ENCODE assay signal across 23 cellular contexts in the genomic region with DNA sequence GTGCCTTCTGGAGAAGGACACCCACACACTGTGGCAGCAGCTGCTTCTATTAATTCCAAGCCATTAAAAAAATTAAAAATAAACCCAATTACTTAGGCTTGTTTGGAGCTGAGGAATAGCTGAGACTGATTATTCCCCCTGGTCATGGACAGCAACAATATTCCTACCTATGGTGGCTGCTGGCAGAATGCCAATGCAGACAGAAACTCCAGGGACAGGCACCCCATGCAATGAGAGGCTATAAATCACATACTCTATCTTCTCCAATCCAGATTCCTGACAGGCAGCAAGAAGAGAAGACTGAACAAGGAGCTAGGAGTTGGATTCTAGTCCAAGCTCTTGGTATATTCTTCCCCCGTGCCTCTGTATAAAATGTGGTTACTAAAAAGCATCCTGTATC.
A peak's percentile ranks its signal among the peaks of the same experiment; 100 is the strongest.
DNase-seq lines count a peak whose midpoint lies in the region; ATAC-seq and TF ChIP-seq lines count a peak whose summit lies in the region.
"Had no signal": no experiment of that assay in that cellular context is flagged by ENCODE, and none has a peak within 500 bp of the region (broad histone marks: within the 10 kb centered on the region; RNA-seq: fewer than 3 reads in every experiment).

No MANE protein-coding gene starts in this region.

- intact Hi-C loops in A673 (cut with micrococcal nuclease; ENCODE audit: unreplicated experiment): no loop called here

- H3K27me3 ChIP-seq in A673 (replicated peaks; ENCODE audit: insufficient read depth, low read depth, low read length, poor library complexity) (no peaks in the 10 kb centered on the region), SK-N-SH (ENCODE audit: insufficient read depth) (no peaks in the 10 kb centered on the region)
- H3K27me3 ChIP-seq: BLaER1 treated with 17β-estradiol and CSF1 and Interleukin-3, amounts not matched to agents 10 nM and 100 nM; right atrium auricular region; upper lobe of right lung had no signal

- H2AFZ ChIP-seq in SK-N-SH (ENCODE audit: low read depth): no peak overlapping the region; the same call in 1 of the 2 replicates

- peak in 1 of 2 experiments; percentile 53; a peak in 2 of 4 replicates for TF ChIP-seq EP300 in SK-N-SH (IDR thresholded peaks at IDR 0.05; ENCODE audit: borderline replicate concordance in 1 of 2, low read depth in 1 of 2, low read length in 1 of 2)

- H3K36me3 ChIP-seq in A673 (ENCODE audit: insufficient read depth, low read length, poor library complexity, severe bottlenecking): no peaks in the 10 kb centered on the region
- H3K36me3 ChIP-seq in SK-N-SH (replicated peaks in 1 of 2; ENCODE audit: control insufficient read depth in 1 of 2, insufficient read depth in 2 of 2, low read length in 1 of 2): peaks cover 0 to 3% of the 10 kb centered on the region in 2 experiments
- H3K36me3 ChIP-seq: BLaER1 treated with 17β-estradiol and CSF1 and Interleukin-3, amounts not matched to agents 10 nM and 100 nM; right atrium auricular region; upper lobe of right lung had no signal

- peaks cover 6% of the 10 kb centered on the region for H3F3A ChIP-seq in SK-N-SH (replicated peaks; ENCODE audit: insufficient read depth)

- CTCF ChIA-PET in A673 (lab: Charles Lee) (no interaction called here), SK-N-SH (lab: Yijun Ruan, JAX) (interaction anchor here (0.9 to 2.7 kb wide), 9 partner anchors 14 to 1294 kb away, joined by 3 to 11 read pairs (median 4); no protein-coding TSS in a partner anchor)

- BruUV-seq in A673 (replicated peaks; lab: Mats Ljungman, UMichigan): no TSS peak

- POLR2A ChIA-PET in A673 (lab: Charles Lee; ENCODE audit: low non-redundant PET) (interaction anchor here (0.5 kb wide), 1 partner anchor 298 kb away, joined by 8 read pairs; no protein-coding TSS in a partner anchor), SK-N-SH (lab: Yijun Ruan, JAX) (interaction anchor here (0.7 to 1.8 kb wide), 5 partner anchors 134 to 1291 kb away, joined by 3 to 7 read pairs (median 5); a partner anchor contains a TSS)
- POLR2A ChIA-PET in naive thymus-derived CD8-positive, alpha-beta T cell (lab: Charles Lee): no interaction called here

- DNase-seq in A673 (ENCODE audit: low spot score): peak; percentile 45
- peak; percentile 87 for DNase-seq in NCI-H1105 (lab: John Stamatoyannopoulos, UW)
- DNase-seq in NCI-H2171 treated with DMSO at 0.1 percent for 48 hours (lab: John Stamatoyannopoulos, UW): peak; percentile 92
- DNase-seq in SK-N-SH: peak; percentile 45
- no peak for DNase-seq in RPMI8226
- no peak for DNase-seq in naive thymus-derived CD8-positive, alpha-beta T cell
- DNase-seq in HCEC 1CT: no peak
- DNase-seq in HPDE6-E6E7 (ENCODE audit: extremely low spot score): no peak
- DNase-seq: activated CD4-positive, CD25-positive, alpha-beta regulatory T cell treated with anti-CD3 and anti-CD28 coated beads, Interleukin-2, amount 50 U/mL, for 72 hours; activated CD8-positive, alpha-beta memory T cell treated with anti-CD3 and anti-CD28 coated beads for 24 hours; activated naive CD8-positive, alpha-beta T cell treated with anti-CD3 and anti-CD28 coated beads for 36 hours; activated T-cell treated with anti-CD3 and anti-CD28 coated beads, Interleukin-2, amount 50 U/mL, for 72 hours; effector memory CD8-positive, alpha-beta T cell; left colon; naive thymus-derived CD4-positive, alpha-beta T cell; NK-92 treated with Interleukin-12 subunit alpha and Interleukin-12 subunit beta, amount 100 ng/mL, for 24 hours; stimulated activated CD4-positive, alpha-beta T cell treated with anti-CD3 and anti-CD28 coated beads, Interleukin-4, amount 100 ng/mL, for 4 hours; stimulated activated naive CD8-positive, alpha-beta T cell treated with anti-CD3 and anti-CD28 coated beads, Interleukin-15, amount 100 ng/mL, for 72 hours; T1000; upper lobe of right lung had no signal

- no peaks in the 10 kb centered on the region for H3K79me2 ChIP-seq in SK-N-SH (ENCODE audit: insufficient read depth)

- peaks cover 16% of the 10 kb centered on the region for H3K4me1 ChIP-seq in A673 (ENCODE audit: insufficient read depth, low read length, poor library complexity, severe bottlenecking)
- peaks cover 19 to 51% of the 10 kb centered on the region in 2 experiments for H3K4me1 ChIP-seq in SK-N-SH (ENCODE audit: control insufficient read depth in 1 of 2, insufficient read depth in 2 of 2, low read depth in 1 of 2, low read length in 1 of 2)
- H3K4me1 ChIP-seq: BLaER1 treated with 17β-estradiol and CSF1 and Interleukin-3, amounts not matched to agents 10 nM and 100 nM; right atrium auricular region; upper lobe of right lung had no signal

- no peaks in the 10 kb centered on the region for H4K20me1 ChIP-seq in SK-N-SH (ENCODE audit: insufficient read depth)
- H4K20me1 ChIP-seq: BLaER1 treated with 17β-estradiol and CSF1 and Interleukin-3, amounts not matched to agents 10 nM and 100 nM had no signal

- no peaks in the 10 kb centered on the region for H3K4me1 Mint-ChIP-seq in naive thymus-derived CD8-positive, alpha-beta T cell
- H3K4me1 Mint-ChIP-seq: activated naive CD8-positive, alpha-beta T cell treated with anti-CD3 and anti-CD28 coated beads for 36 hours; IgD-negative memory B cell; naive thymus-derived CD4-positive, alpha-beta T cell; stimulated activated naive CD8-positive, alpha-beta T cell treated with anti-CD3 and anti-CD28 coated beads, Interleukin-15, amount 100 ng/mL, for 72 hours had no signal

- H3K27ac Mint-ChIP-seq in naive thymus-derived CD8-positive, alpha-beta T cell: no peak overlapping the region
- H3K27ac Mint-ChIP-seq: activated naive CD8-positive, alpha-beta T cell treated with anti-CD3 and anti-CD28 coated beads for 36 hours; activated T-cell treated with anti-CD3 and anti-CD28 coated beads, Interleukin-2, amount 50 U/mL, for 72 hours; effector memory CD8-positive, alpha-beta T cell; IgD-negative memory B cell; naive thymus-derived CD4-positive, alpha-beta T cell; stimulated activated naive CD8-positive, alpha-beta T cell treated with anti-CD3 and anti-CD28 coated beads, Interleukin-15, amount 100 ng/mL, for 72 hours had no signal

- no peak for ATAC-seq in naive thymus-derived CD8-positive, alpha-beta T cell
- ATAC-seq: activated T-cell treated with anti-CD3 and anti-CD28 coated beads, Interleukin-2, amount 50 U/mL, for 72 hours; effector memory CD8-positive, alpha-beta T cell; left colon; naive thymus-derived CD4-positive, alpha-beta T cell; stimulated activated naive CD8-positive, alpha-beta T cell treated with anti-CD3 and anti-CD28 coated beads, Interleukin-15, amount 100 ng/mL, for 72 hours; upper lobe of right lung had no signal

- no peak overlapping the region for H3K27ac ChIP-seq in A673 (ENCODE audit: low read depth, low read length, poor library complexity, severe bottlenecking)
- H3K27ac ChIP-seq in SK-N-SH (ENCODE audit: low read depth in 2 of 2, low read length in 1 of 2): peak overlapping the region; percentile 19 to 100; a peak in 3 of 4 replicates
- H3K27ac ChIP-seq: BLaER1 treated with 17β-estradiol and CSF1 and Interleukin-3, amounts not matched to agents 10 nM and 100 nM; right atrium auricular region; upper lobe of right lung had no signal

- no peaks in the 10 kb centered on the region for H3K9me2 ChIP-seq in SK-N-SH

- peaks cover 0 to 3% (median 0%) of the 10 kb centered on the region in 9 donors for H3K9me3 Mint-ChIP-seq in naive thymus-derived CD8-positive, alpha-beta T cell
- H3K9me3 Mint-ChIP-seq: activated naive CD8-positive, alpha-beta T cell treated with anti-CD3 and anti-CD28 coated beads for 36 hours; activated T-cell treated with anti-CD3 and anti-CD28 coated beads, Interleukin-2, amount 50 U/mL, for 72 hours; effector memory CD8-positive, alpha-beta T cell; stimulated activated naive CD8-positive, alpha-beta T cell treated with anti-CD3 and anti-CD28 coated beads, Interleukin-15, amount 100 ng/mL, for 72 hours had no signal

- no peaks in the 10 kb centered on the region for H3K36me3 Mint-ChIP-seq in naive thymus-derived CD8-positive, alpha-beta T cell
- H3K36me3 Mint-ChIP-seq: activated naive CD8-positive, alpha-beta T cell treated with anti-CD3 and anti-CD28 coated beads for 36 hours; IgD-negative memory B cell; naive thymus-derived CD4-positive, alpha-beta T cell had no signal

- H3K9me3 ChIP-seq in A673 (ENCODE audit: low read depth, low read length, poor library complexity, severe bottlenecking) (no peaks in the 10 kb centered on the region), SK-N-SH (no peaks in the 10 kb centered on the region)
- H3K9me3 ChIP-seq: BLaER1 treated with 17β-estradiol and CSF1 and Interleukin-3, amounts not matched to agents 10 nM and 100 nM; right atrium auricular region; upper lobe of right lung had no signal

- H3K27me3 Mint-ChIP-seq in naive thymus-derived CD8-positive, alpha-beta T cell: peaks cover 0 to 26% (median 7%) of the 10 kb centered on the region in 5 donors
- H3K27me3 Mint-ChIP-seq: activated naive CD8-positive, alpha-beta T cell treated with anti-CD3 and anti-CD28 coated beads for 36 hours; effector memory CD8-positive, alpha-beta T cell; IgD-negative memory B cell; stimulated activated naive CD8-positive, alpha-beta T cell treated with anti-CD3 and anti-CD28 coated beads, Interleukin-15, amount 100 ng/mL, for 72 hours had no signal

- H3K4me3 ChIP-seq in A673 (ENCODE audit: low read depth, low read length, poor library complexity, severe bottlenecking) (no peak overlapping the region), SK-N-SH (ENCODE audit: low read depth in 2 of 2, low read length in 1 of 2) (no peak overlapping the region)
- H3K4me3 ChIP-seq: BLaER1 treated with 17β-estradiol and CSF1 and Interleukin-3, amounts not matched to agents 10 nM and 100 nM; right atrium auricular region; upper lobe of right lung had no signal

- TF ChIP-seq RAD21 in SK-N-SH (IDR thresholded peaks at IDR 0.05; ENCODE audit: low read length): no peak

- no peak overlapping the region for H3K4me3 Mint-ChIP-seq in naive thymus-derived CD8-positive, alpha-beta T cell
- H3K4me3 Mint-ChIP-seq: activated naive CD8-positive, alpha-beta T cell treated with anti-CD3 and anti-CD28 coated beads for 36 hours; activated T-cell treated with anti-CD3 and anti-CD28 coated beads, Interleukin-2, amount 50 U/mL, for 72 hours; effector memory CD8-positive, alpha-beta T cell; IgD-negative memory B cell; naive thymus-derived CD4-positive, alpha-beta T cell; stimulated activated naive CD8-positive, alpha-beta T cell treated with anti-CD3 and anti-CD28 coated beads, Interleukin-15, amount 100 ng/mL, for 72 hours had no signal

- no peak for TF ChIP-seq CTCF in A673 (conservative IDR thresholded peaks at IDR 0.05; ENCODE audit: low read depth, low read length)
- no peak for TF ChIP-seq CTCF in SK-N-SH (IDR thresholded peaks at IDR 0.05)

- no peak overlapping the region for H3K4me2 ChIP-seq in SK-N-SH
- H3K4me2 ChIP-seq: BLaER1 treated with 17β-estradiol and CSF1 and Interleukin-3, amounts not matched to agents 10 nM and 100 nM had no signal

- H3K9ac ChIP-seq in SK-N-SH: no peak overlapping the region
- H3K9ac ChIP-seq: BLaER1 treated with 17β-estradiol and CSF1 and Interleukin-3, amounts not matched to agents 10 nM and 100 nM had no signal

- 27% methylated on average over 1 of the region's 1 CpG for WGBS in SK-N-SH (ENCODE audit: low lambda C conversion rate)

Comparison
In these comparisons a context has a peak if more than half of its experiments do, and no peak if none do; other contexts are left out.
1. DNase-seq: peak in A673 (single experiment), NCI-H1105 (single experiment), NCI-H2171 treated with DMSO at 0.1 percent for 48 hours (single experiment) and SK-N-SH (single experiment); none in RPMI8226 (single experiment), naive thymus-derived CD8-positive, alpha-beta T cell (0 of 10), HCEC 1CT (single experiment) and HPDE6-E6E7 (single experiment).